Comparison of ENCODE assay signal across 1 cellular context in genomic region chr6:168908166-168908565, GRCh38.
TF ChIP-seq lines count a peak whose summit lies in the region.

No MANE protein-coding gene starts in this region.

TF ChIP-seq in HepG2, 621 proteins besides CTCF, POLR2A, EP300 and RAD21 (continued from another document):
- TF ChIP-seq LBX2 (CRISPR knock-in tag; IDR thresholded peaks at IDR 0.05; ENCODE audit: borderline replicate concordance) (no peak), FOXC1 (CRISPR knock-in tag; IDR thresholded peaks at IDR 0.05; ENCODE audit: borderline replicate concordance) (no peak), ZNF280D (CRISPR knock-in tag; IDR thresholded peaks at IDR 0.05) (no peak), SOX13 (IDR thresholded peaks at IDR 0.05) (no peak), SOX13 (CRISPR knock-in tag; conservative IDR thresholded peaks at IDR 0.05 in 1 of 2, IDR thresholded peaks at IDR 0.05 in 1 of 2) (no peak)
TF ChIP-seq in HepG2: peak in this region for 0.
